ENCODE assay signal across 22 cellular contexts in genomic region chr7:110891197-110891596, GRCh38.
"Had no signal": no experiment of that assay in that cellular context is flagged by ENCODE, and none has a peak within 500 bp of the region (broad histone marks: within the 10 kb centered on the region; RNA-seq: fewer than 3 reads in every experiment).

No MANE protein-coding gene starts in this region.

- H3K36me3 Mint-ChIP-seq: stimulated activated effector memory CD8-positive, alpha-beta T cell treated with anti-CD3 and anti-CD28 coated beads, Interleukin-12 subunit alpha, Interleukin-12 subunit beta, amount 100 ng/mL, for 72 hours had no signal

- H3K4me3 ChIP-seq: esophagus squamous epithelium, gastroesophageal sphincter, mucosa of descending colon, right atrium auricular region, sigmoid colon, stomach had no signal

- H3K4me3 Mint-ChIP-seq: dendritic cell treated with granulocyte-macrophage colony-stimulating factor and Interleukin-4, amounts not matched to agents 40 ng/mL and 50 ng/mL, for 4 days; naive thymus-derived CD8-positive, alpha-beta T cell; stimulated activated effector memory CD8-positive, alpha-beta T cell treated with anti-CD3 and anti-CD28 coated beads, Interleukin-12 subunit alpha, Interleukin-12 subunit beta, amount 100 ng/mL, for 72 hours had no signal

- DNase-seq: esophagus squamous epithelium; foreskin fibroblast; glutamatergic neuron; islet precursor cell; mucosa of descending colon; naive thymus-derived CD8-positive, alpha-beta T cell; posterior cingulate gyrus; sigmoid colon; small intestine; stimulated activated CD4-positive, alpha-beta T cell treated with anti-CD3 and anti-CD28 coated beads, Interleukin-12 subunit alpha, Interleukin-12 subunit beta, amount 100 ng/mL, for 4 hours; stimulated activated CD8-positive, alpha-beta memory T cell treated with anti-CD3 and anti-CD28 coated beads, Interleukin-4, amount 100 ng/mL, for 48 hours; stomach; substantia nigra; trophoblast cell had no signal

- H3K36me3 ChIP-seq: esophagus squamous epithelium, gastroesophageal sphincter, neutrophil, right atrium auricular region, sigmoid colon, stomach had no signal

- H3K27me3 Mint-ChIP-seq: dendritic cell treated with granulocyte-macrophage colony-stimulating factor and Interleukin-4, amounts not matched to agents 40 ng/mL and 50 ng/mL, for 4 days; naive thymus-derived CD8-positive, alpha-beta T cell had no signal

- H3K27me3 ChIP-seq: esophagus squamous epithelium, gastroesophageal sphincter, neutrophil, right atrium auricular region, sigmoid colon, stomach had no signal

- H3K4me1 ChIP-seq: esophagus squamous epithelium, right atrium auricular region, sigmoid colon, stomach had no signal

- H3K9me3 ChIP-seq: gastroesophageal sphincter, mucosa of descending colon, neutrophil, right atrium auricular region, sigmoid colon had no signal

- H3K27ac Mint-ChIP-seq: dendritic cell treated with granulocyte-macrophage colony-stimulating factor and Interleukin-4, amounts not matched to agents 40 ng/mL and 50 ng/mL, for 4 days; naive thymus-derived CD8-positive, alpha-beta T cell; stimulated activated effector memory CD8-positive, alpha-beta T cell treated with anti-CD3 and anti-CD28 coated beads, Interleukin-12 subunit alpha, Interleukin-12 subunit beta, amount 100 ng/mL, for 72 hours had no signal

- ATAC-seq: gastroesophageal sphincter; left lobe of liver; mucosa of descending colon; naive thymus-derived CD8-positive, alpha-beta T cell; stimulated activated effector memory CD8-positive, alpha-beta T cell treated with anti-CD3 and anti-CD28 coated beads, Interleukin-12 subunit alpha, Interleukin-12 subunit beta, amount 100 ng/mL, for 72 hours had no signal

- H3K4me1 Mint-ChIP-seq: stimulated activated effector memory CD8-positive, alpha-beta T cell treated with anti-CD3 and anti-CD28 coated beads, Interleukin-12 subunit alpha, Interleukin-12 subunit beta, amount 100 ng/mL, for 72 hours had no signal

- H3K27ac ChIP-seq: esophagus squamous epithelium, gastroesophageal sphincter, neutrophil, right atrium auricular region, sigmoid colon, stomach had no signal

- FAIRE-seq: colon, urothelium cell line had no signal
